ENCODE assay signal across 8 cellular contexts in the genomic region with DNA sequence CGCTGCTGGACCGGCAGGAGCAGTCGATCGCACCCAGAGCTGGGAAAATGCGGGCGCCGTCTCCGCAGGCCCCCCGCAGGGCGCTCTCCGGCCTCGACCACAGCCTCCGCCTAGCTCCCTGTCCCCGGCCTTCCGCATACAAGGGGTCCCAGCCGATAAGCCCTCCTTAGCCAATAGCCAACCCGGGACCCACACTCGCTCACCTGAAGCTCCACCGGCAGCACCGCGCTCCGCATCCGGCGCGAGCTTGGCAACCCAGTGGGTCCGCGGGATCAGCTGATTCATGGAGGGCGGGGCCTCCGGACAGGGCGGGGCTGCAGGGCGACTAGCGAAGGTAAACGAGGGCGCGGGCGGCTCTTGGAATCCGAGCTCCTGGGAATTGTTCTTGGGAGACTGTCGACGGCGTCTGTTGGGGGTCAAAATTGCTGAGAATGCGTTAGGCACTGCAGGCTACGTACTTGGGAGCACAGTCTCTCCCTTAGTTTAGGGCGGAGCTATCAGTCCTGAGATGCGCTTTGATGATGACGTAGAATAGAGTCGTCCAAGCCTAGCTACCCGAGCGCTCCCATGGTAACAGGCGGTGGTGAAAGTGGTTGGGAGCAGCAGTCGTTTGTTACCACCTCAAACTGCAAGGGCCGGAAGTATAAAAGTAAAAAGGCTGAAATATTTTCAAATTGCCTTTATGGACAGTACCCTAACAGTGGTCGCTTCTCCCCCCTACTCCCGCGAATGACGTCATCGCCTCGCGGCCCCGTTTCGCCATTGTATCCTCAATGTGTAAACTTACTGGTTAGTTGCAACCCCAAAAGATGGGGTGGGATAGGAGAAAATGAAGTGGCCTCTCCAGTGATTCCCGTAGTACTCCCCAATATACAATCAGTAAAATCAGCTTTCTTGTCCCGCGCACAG. TPM values are rescaled to one million over a fixed set of nuclear protein-coding genes. Genes with fewer than 3 reads are reported as not detected.
A peak's percentile ranks its signal among the peaks of the same experiment; 100 is the strongest.
DNase-seq lines count a peak whose midpoint lies in the region; ATAC-seq, FAIRE-seq and TF ChIP-seq lines count a peak whose summit lies in the region.

A gene (minus strand): TSS at position 260 of the 909 bp plus-strand sequence. CDS start 12,048 bp downstream, outside the sequence.

- H3K4ac ChIP-seq in mesendoderm (ENCODE audit: low read depth, low read length): no peak within 1 kb of the TSS

- peak within 1 kb of the TSS; percentile 67 for H4K8ac ChIP-seq in mesendoderm (ENCODE audit: low read depth, low read length)

- WGBS in endodermal cell (ENCODE audit: insufficient coverage in 1 of 2, insufficient read length in 1 of 2), 2 experiments: 0 to 1% methylated on average over 28 to 63 of the region's 63 CpGs
- WGBS in mesendoderm (ENCODE audit: extremely low coverage, insufficient coverage, low lambda C conversion rate): no CpG with 5 or more reads among the region's 63 CpGs

- peak within 1 kb of the TSS; percentile 95 for H3K4me3 ChIP-seq in endodermal cell (ENCODE audit: low read length)
- H3K4me3 ChIP-seq in mesendoderm (ENCODE audit: low read length): peak within 1 kb of the TSS; percentile 90

- no peak within 1 kb of the TSS for H2BK120ac ChIP-seq in mesendoderm (ENCODE audit: low read depth, low read length)

- H3K56ac ChIP-seq in mesendoderm (ENCODE audit: low read length): peak within 1 kb of the TSS; percentile 95

- H3K4me3 Mint-ChIP-seq in activated CD8-positive, alpha-beta memory T cell treated with anti-CD3 and anti-CD28 coated beads, Interleukin-2, amount 10 ng/mL, durations not matched to agents 7 days and 5 days: peak within 1 kb of the TSS; percentile 84
- peak within 1 kb of the TSS; percentile 94 for H3K4me3 Mint-ChIP-seq in endodermal cell

- peak within 1 kb of the TSS; percentile 20 for H2BK5ac ChIP-seq in mesendoderm (ENCODE audit: low read length)

- peak within 1 kb of the TSS; percentile 84 for H3K27ac ChIP-seq in endodermal cell (ENCODE audit: low read depth, low read length)
- H3K27ac ChIP-seq in mesendoderm (ENCODE audit: low read depth, low read length): peak within 1 kb of the TSS; percentile 93

- H3K4me1 Mint-ChIP-seq in activated CD8-positive, alpha-beta memory T cell treated with anti-CD3 and anti-CD28 coated beads, Interleukin-2, amount 10 ng/mL, durations not matched to agents 7 days and 5 days: peaks cover 25% of the 10 kb centered on the region
- peaks cover 39% of the 10 kb centered on the region for H3K4me1 Mint-ChIP-seq in endodermal cell

- CTCF ChIA-PET in activated CD8-positive, alpha-beta memory T cell treated with anti-CD3 and anti-CD28 coated beads, Interleukin-2, amount 10 ng/mL, durations not matched to agents 7 days and 5 days (lab: Charles Lee): interaction anchor here (1.2 to 1.5 kb wide), 3 partner anchors 543 to 817 kb away, joined by 3 to 5 read pairs (median 3); a partner anchor contains a TSS

- H3K27ac Mint-ChIP-seq in activated CD8-positive, alpha-beta memory T cell treated with anti-CD3 and anti-CD28 coated beads, Interleukin-2, amount 10 ng/mL, durations not matched to agents 7 days and 5 days: peak within 1 kb of the TSS; percentile 88
- peak within 1 kb of the TSS; percentile 96 for H3K27ac Mint-ChIP-seq in endodermal cell

- H3K27me3 ChIP-seq in endodermal cell (ENCODE audit: control insufficient read depth, insufficient read depth, low read length, poor library complexity, severe bottlenecking) (no peaks in the 10 kb centered on the region), mesendoderm (ENCODE audit: insufficient read depth, low read length, poor library complexity) (no peaks in the 10 kb centered on the region)

- peak within 1 kb of the TSS; percentile 79 for H3K4me2 ChIP-seq in mesendoderm (ENCODE audit: low read length)

- H4K5ac ChIP-seq in mesendoderm (ENCODE audit: low read length): peak within 1 kb of the TSS; percentile 28

- DNase-seq in COLO829 (ENCODE audit: low spot score) (peak; percentile 96), HTR-8/SVneo (ENCODE audit: insufficient read length, low spot score) (peak; percentile 97), NOMO-1 treated with dmso at 0.1 percent for 144 hours (lab: John Stamatoyannopoulos, UW; ENCODE audit: unreplicated experiment) (peak; percentile 86), endodermal cell (peak; percentile 100), mesendoderm (peak; percentile 100)
- DNase-seq in activated CD8-positive, alpha-beta memory T cell treated with anti-CD3 and anti-CD28 coated beads, Interleukin-2, amount 10 ng/mL, durations not matched to agents 7 days and 5 days: peak; percentile 97
- DNase-seq in stimulated activated CD8-positive, alpha-beta memory T cell treated with anti-CD3 and anti-CD28 coated beads, Interleukin-15, amount 100 ng/mL, for 1 hour (ENCODE audit: low read depth): peak; percentile 88

- peak; percentile 95 for ATAC-seq in GM21367 (IDR thresholded peaks at IDR 0.05; ENCODE audit: unreplicated experiment)
- ATAC-seq in activated CD8-positive, alpha-beta memory T cell treated with anti-CD3 and anti-CD28 coated beads, Interleukin-2, amount 10 ng/mL, durations not matched to agents 7 days and 5 days: peak; percentile 96

- no peak for TF ChIP-seq CTCF in endodermal cell (conservative IDR thresholded peaks at IDR 0.05)

- no peak within 1 kb of the TSS for H3K23ac ChIP-seq in mesendoderm (ENCODE audit: low read length)

- peaks cover 16% of the 10 kb centered on the region for H3K79me2 ChIP-seq in mesendoderm (ENCODE audit: control insufficient read depth, insufficient read depth, low read length)

- no peaks in the 10 kb centered on the region for H3K79me1 ChIP-seq in mesendoderm (ENCODE audit: low read length)

- H3K36me3 ChIP-seq in endodermal cell (ENCODE audit: control insufficient read depth, insufficient read depth, low read length) (peaks cover 4% of the 10 kb centered on the region), mesendoderm (ENCODE audit: control insufficient read depth, insufficient read depth, low read length) (no peaks in the 10 kb centered on the region)

- H2AK5ac ChIP-seq in mesendoderm (ENCODE audit: low read length): no peak within 1 kb of the TSS

- H3K4me1 ChIP-seq in endodermal cell (ENCODE audit: control insufficient read depth, insufficient read depth, low read length) (peaks cover 15% of the 10 kb centered on the region), mesendoderm (ENCODE audit: control insufficient read depth, low read depth, low read length) (peaks cover 2% of the 10 kb centered on the region)

- H3K27me3 Mint-ChIP-seq in activated CD8-positive, alpha-beta memory T cell treated with anti-CD3 and anti-CD28 coated beads, Interleukin-2, amount 10 ng/mL, durations not matched to agents 7 days and 5 days: peaks cover 10% of the 10 kb centered on the region
- H3K27me3 Mint-ChIP-seq in endodermal cell (ENCODE audit: insufficient read depth): peaks cover 5% of the 10 kb centered on the region

- no peaks in the 10 kb centered on the region for H3K36me3 Mint-ChIP-seq in activated CD8-positive, alpha-beta memory T cell treated with anti-CD3 and anti-CD28 coated beads, Interleukin-2, amount 10 ng/mL, durations not matched to agents 7 days and 5 days
- H3K36me3 Mint-ChIP-seq in endodermal cell (ENCODE audit: low read depth): no peaks in the 10 kb centered on the region

- peak; percentile 92 for FAIRE-seq in HTR-8/SVneo (lab: Jason Lieb, UNC)

- peak within 1 kb of the TSS; percentile 90 for H3K9ac ChIP-seq in endodermal cell (ENCODE audit: extremely low read depth, low read length, poor library complexity, severe bottlenecking)
- H3K9ac ChIP-seq in mesendoderm (ENCODE audit: low read length): peak within 1 kb of the TSS; percentile 93

- no peaks in the 10 kb centered on the region for H3K9me3 Mint-ChIP-seq in activated CD8-positive, alpha-beta memory T cell treated with anti-CD3 and anti-CD28 coated beads, Interleukin-2, amount 10 ng/mL, durations not matched to agents 7 days and 5 days (ENCODE audit: low read depth)
- H3K9me3 Mint-ChIP-seq in endodermal cell: no peaks in the 10 kb centered on the region

- H3K9me3 ChIP-seq in endodermal cell (ENCODE audit: control insufficient read depth, low read length): no peaks in the 10 kb centered on the region

- H3K18ac ChIP-seq in mesendoderm (ENCODE audit: low read length): peak within 1 kb of the TSS; percentile 77

- H2BK15ac ChIP-seq in mesendoderm (replicated peaks; ENCODE audit: low read depth): no peak within 1 kb of the TSS

RNA-seq across cellular contexts. Expression of the gene that starts here (rescaled TPM):
- total RNA-seq in activated CD8-positive, alpha-beta memory T cell treated with anti-CD3 and anti-CD28 coated beads, Interleukin-2, amount 10 ng/mL, durations not matched to agents 7 days and 5 days: 10 to 100 TPM; 12.0 to 14.1 TPM
- 10 to 100 TPM; 56.6 to 58.5 TPM for total RNA-seq in endodermal cell
- polyA plus RNA-seq in endodermal cell (2013, experiment 1 of 2): 26.0 TPM
- polyA plus RNA-seq in endodermal cell (2013, experiment 2 of 2): 25.8 TPM
- 20.7 TPM for polyA plus RNA-seq in mesendoderm (2013, experiment 1 of 2)
- polyA plus RNA-seq in mesendoderm (2013, experiment 2 of 2): 20.9 TPM

Comparison
In these comparisons a context has a peak if more than half of its experiments do, and no peak if none do; other contexts are left out.
1. Peak in every context shown above with its lines: DNase-seq, ATAC-seq, H3K4me3 ChIP-seq and H3K27ac ChIP-seq.